In genomic region chr17:76927577-76927976, GRCh38 we compare ENCODE assay signal across 25 cellular contexts. TPM values are rescaled to one million over a fixed set of nuclear protein-coding genes. Genes with fewer than 3 reads are reported as not detected.
"Had no signal": no experiment of that assay in that cellular context is flagged by ENCODE, and none has a peak within 500 bp of the region (broad histone marks: within the 10 kb centered on the region; RNA-seq: fewer than 3 reads in every experiment).

No MANE protein-coding gene starts in this region.

- H3K4me3 Mint-ChIP-seq: immature natural killer cell; mesothelial cell of epicardium; natural killer cell; stimulated activated naive B cell treated with anti-CD40 and anti-IgM and Interleukin-4, amounts not matched to agents 10 μg/mL and 1 μg/mL and 100 μg/mL, for 72 hours had no signal

- H3K36me3 ChIP-seq: left ventricle myocardium inferior, right atrium auricular region, right lobe of liver, stomach, thyroid gland, upper lobe of right lung had no signal

- H3K4me2 ChIP-seq: smooth muscle cell had no signal

- H3K79me2 ChIP-seq: parathyroid adenoma had no signal

- H3K4me1 Mint-ChIP-seq: immature natural killer cell; mesothelial cell of epicardium; naive B cell; natural killer cell; stimulated activated naive B cell treated with anti-CD40 and anti-IgM and Interleukin-4, amounts not matched to agents 10 μg/mL and 1 μg/mL and 100 μg/mL, for 72 hours had no signal

- H3K36me3 Mint-ChIP-seq: immature natural killer cell; mesothelial cell of epicardium; naive B cell; natural killer cell; stimulated activated naive B cell treated with anti-CD40 and anti-IgM and Interleukin-4, amounts not matched to agents 10 μg/mL and 1 μg/mL and 100 μg/mL, for 72 hours had no signal

- ATAC-seq: natural killer cell; psoas muscle; right lobe of liver; stimulated activated naive B cell treated with anti-CD40 and anti-IgM and Interleukin-4, amounts not matched to agents 10 μg/mL and 1 μg/mL and 100 μg/mL, for 72 hours; stimulated activated naive CD8-positive, alpha-beta T cell treated with anti-CD3 and anti-CD28 coated beads, Interleukin-15, Interleukin-2, amounts not matched to agents 100 U/mL and 50 U/mL, for 24 hours; upper lobe of right lung had no signal

- H3K27ac ChIP-seq: left ventricle myocardium inferior, parathyroid adenoma, psoas muscle, right atrium auricular region, right lobe of liver, stomach, testis, thyroid gland, upper lobe of right lung had no signal

- H2AFZ ChIP-seq: parathyroid adenoma had no signal

- H3K4me3 ChIP-seq: left ventricle myocardium inferior, lung, psoas muscle, right atrium auricular region, right lobe of liver, smooth muscle cell, stomach, testis, thyroid gland, upper lobe of right lung had no signal

- DNase-seq: hippocampal formation; immature natural killer cell; left ventricle myocardium inferior; mesendoderm; naive B cell; natural killer cell; psoas muscle; right lobe of liver; stimulated activated CD4-positive, alpha-beta T cell treated with anti-CD3 and anti-CD28 coated beads, Interleukin-12 subunit alpha, Interleukin-12 subunit beta, amount 100 ng/mL, for 4 hours; stimulated activated CD4-positive, alpha-beta T cell treated with anti-CD3 and anti-CD28 coated beads, Interleukin-15, amount 100 ng/mL, for 24 hours; stimulated activated CD4-positive, alpha-beta T cell treated with anti-CD3 and anti-CD28 coated beads, Interleukin-2, amount 100 ng/mL, for 24 hours; stimulated activated CD4-positive, alpha-beta T cell treated with anti-CD3 and anti-CD28 coated beads, Interleukin-4, amount 100 ng/mL, for 1 hour; stimulated activated naive B cell treated with anti-CD40 and anti-IgM and Interleukin-4, amounts not matched to agents 10 μg/mL and 1 μg/mL and 100 μg/mL, for 72 hours; stimulated activated naive CD8-positive, alpha-beta T cell treated with anti-CD3 and anti-CD28 coated beads, Interleukin-15, Interleukin-2, amounts not matched to agents 100 U/mL and 50 U/mL, for 24 hours; stomach; testis; thyroid gland; trophoblast cell; upper lobe of right lung had no signal

- H3K9me3 ChIP-seq: left ventricle myocardium inferior, psoas muscle, right atrium auricular region, right lobe of liver, stomach, testis, thyroid gland, upper lobe of right lung had no signal

- H3K4me1 ChIP-seq: psoas muscle, right atrium auricular region, right lobe of liver, stomach, testis, thyroid gland, upper lobe of right lung had no signal

- H3K9ac ChIP-seq: parathyroid adenoma had no signal

- H3K27ac Mint-ChIP-seq: immature natural killer cell; mesothelial cell of epicardium; naive B cell; natural killer cell; stimulated activated naive B cell treated with anti-CD40 and anti-IgM and Interleukin-4, amounts not matched to agents 10 μg/mL and 1 μg/mL and 100 μg/mL, for 72 hours had no signal

- H3K9me3 Mint-ChIP-seq: immature natural killer cell; mesothelial cell of epicardium; natural killer cell; stimulated activated naive B cell treated with anti-CD40 and anti-IgM and Interleukin-4, amounts not matched to agents 10 μg/mL and 1 μg/mL and 100 μg/mL, for 72 hours had no signal

- H3K27me3 ChIP-seq: right atrium auricular region, right lobe of liver, testis, thyroid gland had no signal

RNA-seq across cellular contexts. Expression of gene MGAT5B, which starts 59.4 kb away (rescaled TPM):
- total RNA-seq: natural killer cell, right atrium auricular region, skeletal muscle tissue had no signal
- polyA plus RNA-seq: immature natural killer cell had no signal
